8 cellular contexts compared by ENCODE assay signal in genomic region chr19:3034845-3035541, GRCh38. TPM values are rescaled to one million over a fixed set of nuclear protein-coding genes. Genes with fewer than 3 reads are reported as not detected.
DNase-seq lines count a peak whose midpoint lies in the region; ATAC-seq, FAIRE-seq and TF ChIP-seq lines count a peak whose summit lies in the region.

No MANE protein-coding gene starts in this region.

- peak overlapping the region; percentile 89 for H2AFZ ChIP-seq in GM12878 (ENCODE audit: control insufficient read depth, low read depth, low read length)

- TF ChIP-seq EP300 in GM12878 (IDR thresholded peaks at IDR 0.05; ENCODE audit: borderline replicate concordance in 1 of 2, control insufficient read depth in 1 of 2, low read depth in 2 of 2, low read length in 2 of 2) = no peak

- no peaks in the 10 kb centered on the region for H4K20me1 ChIP-seq in GM12878 (ENCODE audit: control insufficient read depth, insufficient read depth)

- peak overlapping the region; percentile 74 for H3K4me3 ChIP-seq in GM12878

- RAD21 ChIA-PET in GM12878 (lab: Charles Lee; ENCODE audit: unreplicated experiment) = interaction anchor here (0.9 to 2.5 kb wide), 14 partner anchors 18 to 728 kb away, joined by 3 to 15 read pairs (median 4); partner anchors contain the start of genes MRPL54, TLE5 and TLE6

- no peaks in the 10 kb centered on the region for H3K9me3 ChIP-seq in GM12878 (replicated peaks; ENCODE audit: control insufficient read depth, insufficient read depth, low read length)

- H3K4me2 ChIP-seq in GM12878 (ENCODE audit: control insufficient read depth, insufficient read depth) = peak overlapping the region; percentile 97

- peak overlapping the region; percentile 94 for H3K9ac ChIP-seq in GM12878 (ENCODE audit: control insufficient read depth, insufficient read depth, low read length)

- peaks cover 16% of the 10 kb centered on the region for H3K4me1 ChIP-seq in GM12878 (ENCODE audit: control insufficient read depth, insufficient read depth, low read length)

- peak overlapping the region; percentile 71 for H3K27ac ChIP-seq in GM12878 (ENCODE audit: control insufficient read depth, insufficient read depth)

- TF ChIP-seq POLR2A in GM12878 (IDR thresholded peaks at IDR 0.05; ENCODE audit: low read depth, low read length) = no peak; the same call in 1 of the 2 replicates

- POLR2A ChIA-PET in GM12878 (lab: Charles Lee) = interaction anchor here (0.7 to 2.6 kb wide), 13 partner anchors 10 to 727 kb away, joined by 3 to 13 read pairs (median 5); partner anchors contain the start of genes MRPL54, SGTA and TLE6

- no peak for TF ChIP-seq CTCF in GM12878 (IDR thresholded peaks at IDR 0.05 in 2 of 3, conservative IDR thresholded peaks at IDR 0.05 in 1 of 3; ENCODE audit: control insufficient read depth in 2 of 3, extremely low read depth in 1 of 3, insufficient read depth in 1 of 3, low read depth in 3 of 3, low read length in 3 of 3)

- CTCF ChIA-PET in GM12878 (lab: Yijun Ruan, JAX) = interaction anchor here (0.5 to 3.4 kb wide), 12 partner anchors 26 to 387 kb away, joined by 3 to 18 read pairs (median 6); no protein-coding TSS in a partner anchor

- TSS peak; percentile 99 for BruUV-seq in GM12878 (replicated peaks; lab: Mats Ljungman, UMichigan)

- ATAC-seq in GM12878 (peak; percentile 39), HG03469 (IDR thresholded peaks at IDR 0.05; ENCODE audit: unreplicated experiment) (no peak)

- peak; percentile 74 for DNase-seq in stimulated activated CD4-positive, alpha-beta T cell treated with anti-CD3 and anti-CD28 coated beads, Interleukin-15, amount 100 ng/mL, for 24 hours
- DNase-seq in stimulated activated CD4-positive, alpha-beta T cell treated with anti-CD3 and anti-CD28 coated beads, Interleukin-4, amount 100 ng/mL, for 4 hours = no peak
- DNase-seq in GM12878 (ENCODE audit: low read depth, low spot score) = peak; percentile 1
- peak; percentile 33 for DNase-seq in kidney tubule cell (ENCODE audit: low spot score)
- DNase-seq in stimulated activated CD8-positive, alpha-beta memory T cell treated with anti-CD3 and anti-CD28 coated beads, Interleukin-7, amount 100 ng/mL, for 24 hours (ENCODE audit: low read depth) = peak; percentile 16
- no peak for DNase-seq in kidney glomerular epithelial cell (lab: John Stamatoyannopoulos, UW)

- no peaks in the 10 kb centered on the region for H3K36me3 ChIP-seq in GM12878 (ENCODE audit: control insufficient read depth in 2 of 2, insufficient read depth in 2 of 2, low read length in 1 of 2)

- H3K79me2 ChIP-seq in GM12878 (ENCODE audit: control insufficient read depth, insufficient read depth, low read length) = no peaks in the 10 kb centered on the region

- peaks cover 1 to 5% of the 10 kb centered on the region in 2 experiments for H3K27me3 ChIP-seq in GM12878 (replicated peaks in 1 of 2; ENCODE audit: control insufficient read depth in 2 of 2, insufficient read depth in 2 of 2, low read length in 1 of 2)

- in situ Hi-C loops in GM12878 (cut with MboI) = no loop called here

- SMC1A ChIA-PET in GM12878 (lab: Charles Lee; ENCODE audit: uncharacterized antibody, unreplicated experiment) = interaction anchor here (0.7 to 2.3 kb wide), 9 partner anchors 26 to 450 kb away, joined by 3 to 12 read pairs (median 4); partner anchors contain the start of genes SGTA and TLE6

- no peak for TF ChIP-seq RAD21 in GM12878 (IDR thresholded peaks at IDR 0.05; ENCODE audit: insufficient read depth, low read depth, low read length)

- WGBS in GM12878 (ENCODE audit: insufficient coverage, insufficient replicate concordance, low lambda C conversion rate, missing lambda C conversion rate) = 11% methylated on average over 22 of the region's 23 CpGs

- FAIRE-seq in GM12878 (lab: Jason Lieb, UNC) = peak; percentile 86

- intact Hi-C loops in GM12878 (cut with micrococcal nuclease; ENCODE audit: unreplicated experiment) = no loop called here

TF ChIP-seq in PFSK-1, 5 proteins besides CTCF, POLR2A, EP300 and RAD21 (continues in another document):
- TF ChIP-seq SIN3A (IDR thresholded peaks at IDR 0.05; ENCODE audit: borderline replicate concordance, insufficient read depth, low read length) = no peak

RNA-seq across cellular contexts. Expression of gene TLE2, which starts 5.9 kb away (rescaled TPM):
- 11.0 TPM for polyA plus RNA-seq in PFSK-1 (2012; ENCODE audit: insufficient read length, low read depth)
- total RNA-seq in GM12878 (2013; cell fraction: nucleolus; rRNA removed) = 0.83 and 1.6 TPM in 2 replicates
- total RNA-seq in GM12878 (2014; rRNA removed) (not detected in 2 replicates), GM12878 (2014; rRNA removed; fragmentation: Illumina TruSeq; extraction: Trizol) (not detected in 2 replicates), GM12878 (2021) (0.21 and 1.1 TPM in 2 replicates)
- 0.52 TPM for polyA plus RNA-seq in GM12878 (2011; ENCODE audit: low read depth)
- polyA plus RNA-seq in GM12878 (2011; rRNA removed) (not detected in 2 replicates), GM12878 (2014; fragmentation: Illumina TruSeq; extraction: Trizol) (0.21 TPM in 1 of 2 replicates, not detected in the other), GM12878 (2014; fragmentation: Nextera tagmentation; extraction: Ambion mirVana) (under 1 TPM in 1 of 2 experiments, not detected in 1; 0.09 TPM), GM12878 (2014; rRNA removed) (0.05 and 0.48 TPM in 2 replicates), GM12878 (2016; fragmentation: Nextera tagmentation; extraction: Ambion mirVana) (under 1 TPM in 1 of 2 experiments, not detected in 1; 0.11 TPM)
- polyA plus RNA-seq in GM12878 (2011; cell fraction: cytosol; rRNA removed) = 0.13 and 0.19 TPM in 2 replicates
- 0.39 and 1.2 TPM in 2 replicates for polyA plus RNA-seq in GM12878 (2011; cell fraction: nucleus; rRNA removed)
- polyA plus RNA-seq in GM12878 (2012) = 0.27 and 0.43 TPM in 2 replicates
- polyA minus RNA-seq in GM12878 (2011; rRNA and poly(A)+ RNA removed) = 0.29 TPM in 1 of 2 replicates, not detected in the other
- polyA minus RNA-seq in GM12878 (2011; cell fraction: cytosol; rRNA and poly(A)+ RNA removed) = not detected in 2 replicates
- 0.19 and 0.24 TPM in 2 replicates for polyA minus RNA-seq in GM12878 (2011; cell fraction: nucleus; rRNA and poly(A)+ RNA removed)

RNA-seq across cellular contexts. Expression of gene TLE5, which starts 27.3 kb away (rescaled TPM):
- polyA plus RNA-seq in PFSK-1 (2012; ENCODE audit: insufficient read length, low read depth) = 437 TPM
- 52.7 and 76.7 TPM in 2 replicates for total RNA-seq in GM12878 (2013; cell fraction: nucleolus; rRNA removed)
- total RNA-seq in GM12878 (2014; rRNA removed) = 282 and 299 TPM in 2 replicates
- total RNA-seq in GM12878 (2014; rRNA removed; fragmentation: Illumina TruSeq; extraction: Trizol) = 144 and 153 TPM in 2 replicates
- total RNA-seq in GM12878 (2021) = 354 and 373 TPM in 2 replicates
- polyA plus RNA-seq in GM12878 (2011; ENCODE audit: low read depth) = 246 TPM
- 272 and 329 TPM in 2 replicates for polyA plus RNA-seq in GM12878 (2011; rRNA removed)
- 397 and 591 TPM in 2 replicates for polyA plus RNA-seq in GM12878 (2011; cell fraction: cytosol; rRNA removed)
- polyA plus RNA-seq in GM12878 (2011; cell fraction: nucleus; rRNA removed) = 669 and 746 TPM in 2 replicates
- polyA plus RNA-seq in GM12878 (2012) = 274 and 326 TPM in 2 replicates
- polyA plus RNA-seq in GM12878 (2014; fragmentation: Illumina TruSeq; extraction: Trizol) = 52.9 and 154 TPM in 2 replicates
- 10 to 100 TPM in 1 of 2 experiments, 1 to 10 TPM in 1; 2.5 to 13.0 TPM for polyA plus RNA-seq in GM12878 (2014; fragmentation: Nextera tagmentation; extraction: Ambion mirVana)
- polyA plus RNA-seq in GM12878 (2014; rRNA removed) = 359 and 398 TPM in 2 replicates
- 100 to 1,000 TPM in 1 of 2 experiments, 10 to 100 TPM in 1; 64.4 to 130 TPM for polyA plus RNA-seq in GM12878 (2016; fragmentation: Nextera tagmentation; extraction: Ambion mirVana)
- polyA minus RNA-seq in GM12878 (2011; rRNA and poly(A)+ RNA removed) = 386 and 390 TPM in 2 replicates
- 245 and 292 TPM in 2 replicates for polyA minus RNA-seq in GM12878 (2011; cell fraction: cytosol; rRNA and poly(A)+ RNA removed)
- polyA minus RNA-seq in GM12878 (2011; cell fraction: nucleus; rRNA and poly(A)+ RNA removed) = 57.5 and 83.1 TPM in 2 replicates

RNA-seq across cellular contexts. Expression of gene TLE6, which starts 57.6 kb away (rescaled TPM):
- polyA plus RNA-seq in PFSK-1 (2012; ENCODE audit: insufficient read length, low read depth) = 0.15 TPM
- 9.5 and 13.1 TPM in 2 replicates for total RNA-seq in GM12878 (2013; cell fraction: nucleolus; rRNA removed)
- total RNA-seq in GM12878 (2014; rRNA removed) (6.3 and 8.5 TPM in 2 replicates), GM12878 (2014; rRNA removed; fragmentation: Illumina TruSeq; extraction: Trizol) (7.3 and 8.0 TPM in 2 replicates), GM12878 (2021) (6.0 and 6.4 TPM in 2 replicates)
- 9.4 TPM for polyA plus RNA-seq in GM12878 (2011; ENCODE audit: low read depth)
- polyA plus RNA-seq in GM12878 (2011; rRNA removed) (10.8 and 13.8 TPM in 2 replicates), GM12878 (2014; fragmentation: Illumina TruSeq; extraction: Trizol) (2.6 and 7.0 TPM in 2 replicates), GM12878 (2014; fragmentation: Nextera tagmentation; extraction: Ambion mirVana) (1 to 10 TPM; 2.7 to 3.4 TPM), GM12878 (2014; rRNA removed) (10.6 and 11.2 TPM in 2 replicates), GM12878 (2016; fragmentation: Nextera tagmentation; extraction: Ambion mirVana) (1 to 10 TPM; 5.1 to 5.7 TPM)
- polyA plus RNA-seq in GM12878 (2011; cell fraction: cytosol; rRNA removed) = 12.8 and 12.9 TPM in 2 replicates
- polyA plus RNA-seq in GM12878 (2011; cell fraction: nucleus; rRNA removed) = 21.4 and 31.9 TPM in 2 replicates
- 9.3 and 9.6 TPM in 2 replicates for polyA plus RNA-seq in GM12878 (2012)
- 4.1 and 11.2 TPM in 2 replicates for polyA minus RNA-seq in GM12878 (2011; rRNA and poly(A)+ RNA removed)
- polyA minus RNA-seq in GM12878 (2011; cell fraction: cytosol; rRNA and poly(A)+ RNA removed) = 3.4 and 3.9 TPM in 2 replicates
- 7.4 and 7.6 TPM in 2 replicates for polyA minus RNA-seq in GM12878 (2011; cell fraction: nucleus; rRNA and poly(A)+ RNA removed)

RNA-seq across cellular contexts. Expression of gene GNA11, which starts 59.2 kb away (rescaled TPM):
- 85.6 TPM for polyA plus RNA-seq in PFSK-1 (2012; ENCODE audit: insufficient read length, low read depth)
- 5.3 and 6.9 TPM in 2 replicates for total RNA-seq in GM12878 (2013; cell fraction: nucleolus; rRNA removed)
- total RNA-seq in GM12878 (2014; rRNA removed) = 5.0 and 6.8 TPM in 2 replicates
- 3.0 and 4.7 TPM in 2 replicates for total RNA-seq in GM12878 (2014; rRNA removed; fragmentation: Illumina TruSeq; extraction: Trizol)
- 9.7 and 10.6 TPM in 2 replicates for total RNA-seq in GM12878 (2021)
- 3.1 TPM for polyA plus RNA-seq in GM12878 (2011; ENCODE audit: low read depth)
- polyA plus RNA-seq in GM12878 (2011; rRNA removed) = 1.1 and 1.6 TPM in 2 replicates
- 3.6 and 4.8 TPM in 2 replicates for polyA plus RNA-seq in GM12878 (2011; cell fraction: cytosol; rRNA removed)
- 6.0 and 6.4 TPM in 2 replicates for polyA plus RNA-seq in GM12878 (2011; cell fraction: nucleus; rRNA removed)
- 5.0 and 5.7 TPM in 2 replicates for polyA plus RNA-seq in GM12878 (2012)
- polyA plus RNA-seq in GM12878 (2014; fragmentation: Illumina TruSeq; extraction: Trizol) = 7.5 and 7.9 TPM in 2 replicates
- polyA plus RNA-seq in GM12878 (2014; fragmentation: Nextera tagmentation; extraction: Ambion mirVana) = under 1 TPM; 0.07 to 0.21 TPM
- polyA plus RNA-seq in GM12878 (2014; rRNA removed) = 5.5 and 6.4 TPM in 2 replicates
- polyA plus RNA-seq in GM12878 (2016; fragmentation: Nextera tagmentation; extraction: Ambion mirVana) = 1 to 10 TPM; 1.9 to 2.2 TPM
- 5.2 and 7.8 TPM in 2 replicates for polyA minus RNA-seq in GM12878 (2011; rRNA and poly(A)+ RNA removed)
- 1.6 and 2.8 TPM in 2 replicates for polyA minus RNA-seq in GM12878 (2011; cell fraction: cytosol; rRNA and poly(A)+ RNA removed)
- 0.60 and 2.1 TPM in 2 replicates for polyA minus RNA-seq in GM12878 (2011; cell fraction: nucleus; rRNA and poly(A)+ RNA removed)

Comparison
In these comparisons a context has a peak if more than half of its experiments do, and no peak if none do; other contexts are left out.
1. DNase-seq: peak in stimulated activated CD4-positive, alpha-beta T cell treated with anti-CD3 and anti-CD28 coated beads, Interleukin-15, amount 100 ng/mL, for 24 hours (single experiment), GM12878 (single experiment), kidney tubule cell (single experiment) and stimulated activated CD8-positive, alpha-beta memory T cell treated with anti-CD3 and anti-CD28 coated beads, Interleukin-7, amount 100 ng/mL, for 24 hours (single experiment); none in stimulated activated CD4-positive, alpha-beta T cell treated with anti-CD3 and anti-CD28 coated beads, Interleukin-4, amount 100 ng/mL, for 4 hours (0 of 2) and kidney glomerular epithelial cell (single experiment).